22 cellular contexts compared by ENCODE assay signal in the genomic region with DNA sequence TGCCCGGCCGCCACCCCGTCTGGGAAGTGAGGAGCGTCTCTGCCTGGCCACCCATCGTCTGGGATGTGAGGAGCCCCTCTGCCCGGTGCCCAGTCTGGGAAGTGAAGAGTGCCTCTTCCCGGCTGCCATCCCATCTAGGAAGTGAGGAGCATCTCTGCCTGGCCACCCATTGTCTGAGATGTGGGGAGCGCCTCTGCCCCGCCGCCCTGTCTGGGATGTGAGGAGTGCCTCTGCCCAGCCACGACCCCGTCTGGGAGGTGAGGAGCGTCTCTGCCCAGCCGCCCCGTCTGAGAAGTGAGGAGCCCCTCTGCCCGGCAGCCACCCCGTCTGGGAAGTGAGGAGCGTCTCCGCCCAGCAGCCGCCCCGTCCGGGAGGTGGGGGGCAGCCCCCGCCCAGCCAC. TPM values are rescaled to one million over a fixed set of nuclear protein-coding genes. Genes with fewer than 3 reads are reported as not detected.
"Had no signal": no experiment of that assay in that cellular context is flagged by ENCODE, and none has a peak within 500 bp of the region (broad histone marks: within the 10 kb centered on the region; RNA-seq: fewer than 3 reads in every experiment).

No MANE protein-coding gene starts in this region.

RNA-seq across cellular contexts. Expression of a gene that starts 10.1 kb away (rescaled TPM):
- total RNA-seq: hepatocyte; kidney; kidney epithelial cell; left cardiac atrium; left colon; left lobe of liver; left lung; left ventricle myocardium inferior; left ventricle myocardium superior; liver; lower leg skin; lower lobe of right lung; lung; lung microvascular endothelial cell; mammary epithelial cell; mesenteric fat pad; mesothelial cell of epicardium; mononuclear cell; mucosa of descending colon; mucosa of gallbladder; myocyte; naive thymus-derived CD4-positive, alpha-beta T cell had no signal

RNA-seq across cellular contexts. Expression of a gene that starts 17.6 kb away (rescaled TPM):
- total RNA-seq: hepatocyte; kidney; kidney epithelial cell; left cardiac atrium; left colon; left lobe of liver; left lung; left ventricle myocardium inferior; left ventricle myocardium superior; liver; lower leg skin; lower lobe of right lung; lung; lung microvascular endothelial cell; mammary epithelial cell; mesenteric fat pad; mesothelial cell of epicardium; mononuclear cell; mucosa of descending colon; mucosa of gallbladder; myocyte; naive thymus-derived CD4-positive, alpha-beta T cell had no signal
